ENCODE assay signal across 11 cellular contexts in the genomic region with DNA sequence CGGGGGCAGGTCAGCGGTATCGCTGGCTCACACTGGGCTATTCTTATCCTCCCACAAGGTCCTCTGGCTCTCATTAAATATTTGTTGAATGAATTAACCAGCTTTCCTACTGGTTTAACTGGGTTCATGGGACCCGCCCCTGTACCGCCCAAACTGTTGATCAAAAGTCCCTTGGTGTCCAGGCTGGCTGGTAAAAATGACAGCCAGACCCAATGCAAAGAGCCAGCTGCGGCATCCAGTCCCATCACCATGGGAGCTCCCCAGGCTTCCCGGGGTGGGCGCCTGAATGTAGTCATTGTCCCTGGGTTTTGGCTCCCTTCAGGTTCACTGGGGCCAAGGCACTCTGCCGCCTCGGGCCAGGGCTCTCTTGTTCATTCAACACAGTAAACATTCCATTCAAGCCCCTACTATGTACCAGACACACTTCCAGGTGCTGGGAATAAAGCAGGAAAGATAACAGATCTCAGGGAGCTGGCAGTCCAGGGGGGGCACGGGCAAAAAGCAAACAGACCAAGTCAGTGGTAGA. TPM values are rescaled to one million over a fixed set of nuclear protein-coding genes. Genes with fewer than 3 reads are reported as not detected.
DNase-seq lines count a peak whose midpoint lies in the region; ATAC-seq and TF ChIP-seq lines count a peak whose summit lies in the region.
"Had no signal": no experiment of that assay in that cellular context is flagged by ENCODE, and none has a peak within 500 bp of the region (broad histone marks: within the 10 kb centered on the region; RNA-seq: fewer than 3 reads in every experiment).

No MANE protein-coding gene starts in this region.

- H3K9me3 Mint-ChIP-seq in brain: no peaks in the 10 kb centered on the region
- H3K9me3 Mint-ChIP-seq: natural killer cell treated with Interleukin-12 subunit alpha and Interleukin-12 subunit beta and Interleukin-15 and Interleukin-18, amount 100 ng/mL, for 72 hours had no signal

- H3K36me3 Mint-ChIP-seq in brain: no peaks in the 10 kb centered on the region
- H3K36me3 Mint-ChIP-seq: natural killer cell treated with Interleukin-12 subunit alpha and Interleukin-12 subunit beta and Interleukin-15 and Interleukin-18, amount 100 ng/mL, for 72 hours had no signal

- H3K4me3 Mint-ChIP-seq in brain: peak overlapping the region in 2 of 5 experiments; percentile 38 to 52
- H3K4me3 Mint-ChIP-seq: natural killer cell treated with Interleukin-12 subunit alpha and Interleukin-12 subunit beta and Interleukin-15 and Interleukin-18, amount 100 ng/mL, for 72 hours had no signal

- ATAC-seq in GM19397 (IDR thresholded peaks at IDR 0.05; ENCODE audit: unreplicated experiment): no peak
- no peak for ATAC-seq in GM21528 (IDR thresholded peaks at IDR 0.05; ENCODE audit: low FRiP score, unreplicated experiment)

- H3K4me1 Mint-ChIP-seq in brain: peaks cover 46% of the 10 kb centered on the region

- H3K27ac Mint-ChIP-seq in brain: peak overlapping the region in 3 of 5 experiments; percentile 7 to 82 (median 71)
- H3K27ac Mint-ChIP-seq: natural killer cell treated with Interleukin-12 subunit alpha and Interleukin-12 subunit beta and Interleukin-15 and Interleukin-18, amount 100 ng/mL, for 72 hours had no signal

- DNase-seq in A172 (ENCODE audit: low spot score): peak; percentile 36
- DNase-seq in NCI-H146 (lab: John Stamatoyannopoulos, UW): peak; percentile 96
- peak; percentile 87 for DNase-seq in midbrain (lab: John Stamatoyannopoulos, UW)
- no peak for DNase-seq in activated T-cell treated with anti-CD3 and anti-CD28 coated beads for 4 hours
- DNase-seq in NCI-H82 treated with DMSO at 0.1 percent for 48 hours (lab: John Stamatoyannopoulos, UW; ENCODE audit: unreplicated experiment): no peak
- DNase-seq: activated naive CD4-positive, alpha-beta T cell; NCI-H1930 had no signal

- TF ChIP-seq CTCF in brain (conservative IDR thresholded peaks at IDR 0.05): no peak

- peaks cover 3% of the 10 kb centered on the region for H3K27me3 Mint-ChIP-seq in brain

RNA-seq across cellular contexts. Expression of gene ATP2C2, which starts 11.7 kb away (rescaled TPM):
- not detected in 2 replicates for total RNA-seq in A172 (2014; rRNA removed; shearing (Covaris generic))
- polyA plus RNA-seq in brain (ENCODE audit: insufficient read depth, low read depth, low replicate concordance): 1.2 TPM
- total RNA-seq: natural killer cell treated with Interleukin-12 subunit alpha and Interleukin-12 subunit beta and Interleukin-15 and Interleukin-18, amount 100 ng/mL, for 72 hours had no signal

Comparison
In these comparisons a context has a peak if more than half of its experiments do, and no peak if none do; other contexts are left out.
1. DNase-seq: peak in A172 (single experiment), NCI-H146 (single experiment) and midbrain (single experiment); none in activated T-cell treated with anti-CD3 and anti-CD28 coated beads for 4 hours (single experiment) and NCI-H82 treated with DMSO at 0.1 percent for 48 hours (single experiment).